Comparison of ENCODE assay signal across 18 cellular contexts in genomic region chr20:38208523-38208922, GRCh38. TPM values are rescaled to one million over a fixed set of nuclear protein-coding genes. Genes with fewer than 3 reads are reported as not detected.
"Had no signal": no experiment of that assay in that cellular context is flagged by ENCODE, and none has a peak within 500 bp of the region (broad histone marks: within the 10 kb centered on the region; RNA-seq: fewer than 3 reads in every experiment).

No MANE protein-coding gene starts in this region.

- H3K27ac ChIP-seq: brain microvascular endothelial cell, left lung, upper lobe of left lung had no signal

- H3K9me3 Mint-ChIP-seq: activated B cell treated with CpG ODN at 0.5 μM for 24 hours; activated CD8-positive, alpha-beta T cell treated with anti-CD3 and anti-CD28 coated beads for 36 hours; activated T-cell treated with anti-CD3 and anti-CD28 coated beads, Interleukin-2, amount 50 U/mL, for 24 hours; memory B cell; stimulated activated naive CD8-positive, alpha-beta T cell treated with anti-CD3 and anti-CD28 coated beads, Interleukin-15, Interleukin-2, amounts not matched to agents 100 ng/mL and 50 ng/mL, for 24 hours had no signal

- H3K9me3 ChIP-seq: left lung, upper lobe of left lung had no signal

- ATAC-seq: activated CD8-positive, alpha-beta T cell treated with anti-CD3 and anti-CD28 coated beads for 36 hours; left lung; naive thymus-derived CD4-positive, alpha-beta T cell had no signal

- DNase-seq: activated B cell treated with CpG ODN at 0.5 μM for 24 hours; activated CD4-positive, alpha-beta T cell treated with anti-CD3 and anti-CD28 coated beads for 4 hours; activated CD8-positive, alpha-beta T cell treated with anti-CD3 and anti-CD28 coated beads for 36 hours; activated naive CD4-positive, alpha-beta T cell treated with anti-CD3 and anti-CD28 coated beads, Interleukin-2, amount 50 U/mL, for 16 hours; brain microvascular endothelial cell; cerebellar nuclear complex; dermis blood vessel endothelial cell; effector memory CD4-positive, alpha-beta T cell; left lung; naive thymus-derived CD4-positive, alpha-beta T cell; T-helper 1 cell; T-helper 9 cell; upper lobe of left lung had no signal

- H3K36me3 Mint-ChIP-seq: memory B cell; naive thymus-derived CD4-positive, alpha-beta T cell had no signal

- H3K4me1 ChIP-seq: upper lobe of left lung had no signal

- FAIRE-seq: kidney had no signal

- H3K4me3 Mint-ChIP-seq: activated B cell treated with CpG ODN at 0.5 μM for 24 hours; activated CD8-positive, alpha-beta T cell treated with anti-CD3 and anti-CD28 coated beads for 36 hours; activated T-cell treated with anti-CD3 and anti-CD28 coated beads, Interleukin-2, amount 50 U/mL, for 24 hours; memory B cell; naive thymus-derived CD4-positive, alpha-beta T cell; stimulated activated naive CD8-positive, alpha-beta T cell treated with anti-CD3 and anti-CD28 coated beads, Interleukin-15, Interleukin-2, amounts not matched to agents 100 ng/mL and 50 ng/mL, for 24 hours had no signal

- H3K27ac Mint-ChIP-seq: activated B cell treated with CpG ODN at 0.5 μM for 24 hours; activated CD8-positive, alpha-beta T cell treated with anti-CD3 and anti-CD28 coated beads for 36 hours; activated T-cell treated with anti-CD3 and anti-CD28 coated beads, Interleukin-2, amount 50 U/mL, for 24 hours; memory B cell; naive thymus-derived CD4-positive, alpha-beta T cell; stimulated activated naive CD8-positive, alpha-beta T cell treated with anti-CD3 and anti-CD28 coated beads, Interleukin-15, Interleukin-2, amounts not matched to agents 100 ng/mL and 50 ng/mL, for 24 hours had no signal

- H3K4me1 Mint-ChIP-seq: activated B cell treated with CpG ODN at 0.5 μM for 24 hours, memory B cell had no signal

- H3K4me3 ChIP-seq: left lung, upper lobe of left lung had no signal

RNA-seq across cellular contexts. Expression of gene TGM2, which starts 43.5 kb away (rescaled TPM):
- total RNA-seq: activated CD8-positive, alpha-beta T cell treated with anti-CD3 and anti-CD28 coated beads for 36 hours had no signal
- polyA plus RNA-seq: naive thymus-derived CD4-positive, alpha-beta T cell had no signal

RNA-seq across cellular contexts. Expression of gene KIAA1755, which starts 52.0 kb away (rescaled TPM):
- total RNA-seq: activated B cell treated with CpG ODN at 0.5 μM for 24 hours; activated CD8-positive, alpha-beta T cell treated with anti-CD3 and anti-CD28 coated beads for 36 hours; naive thymus-derived CD4-positive, alpha-beta T cell; renal cortical epithelial cell had no signal
- polyA plus RNA-seq: naive thymus-derived CD4-positive, alpha-beta T cell had no signal
